Comparison of ENCODE assay signal across 1 cellular context in the genomic region with DNA sequence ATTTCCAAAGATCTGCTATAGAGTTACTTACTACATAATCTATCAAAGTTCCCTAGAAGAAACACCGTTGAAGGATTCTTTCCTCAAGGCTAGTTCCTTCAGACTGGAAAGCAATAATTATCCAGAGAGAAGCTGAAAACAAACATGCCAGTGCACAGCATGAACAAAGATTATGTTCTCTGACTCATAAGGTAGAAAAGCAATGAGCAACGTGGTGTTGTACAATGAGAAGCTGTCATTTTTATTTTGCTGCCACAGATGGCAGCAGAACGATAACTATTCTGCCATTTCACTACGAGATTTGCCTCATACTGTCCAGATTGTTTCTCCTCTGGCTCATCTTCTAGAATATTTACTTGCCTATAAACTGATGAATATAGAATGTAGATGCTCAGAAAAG.
TF ChIP-seq lines count a peak whose summit lies in the region.

No MANE protein-coding gene starts in this region.

TF ChIP-seq in K562, 482 proteins besides CTCF, POLR2A, EP300 and RAD21 (continued from another document):
- TF ChIP-seq, protein P1, sequence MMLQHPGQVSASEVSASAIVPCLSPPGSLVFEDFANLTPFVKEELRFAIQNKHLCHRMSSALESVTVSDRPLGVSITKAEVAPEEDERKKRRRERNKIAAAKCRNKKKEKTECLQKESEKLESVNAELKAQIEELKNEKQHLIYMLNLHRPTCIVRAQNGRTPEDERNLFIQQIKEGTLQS (IDR thresholded peaks at IDR 0.05) = 0 out of 2 replicates have a peak, but pooled peaks have one; percentile 26
- TF ChIP-seq, protein P1 (CRISPR knock-in tag; conservative IDR thresholded peaks at IDR 0.05) = no peak
- peak; percentile 43 for TF ChIP-seq CBFA2T3 (IDR thresholded peaks at IDR 0.05)
- TF ChIP-seq MTA3 (IDR thresholded peaks at IDR 0.05; ENCODE audit: borderline replicate concordance) = no peak
- TF ChIP-seq, protein P2, sequence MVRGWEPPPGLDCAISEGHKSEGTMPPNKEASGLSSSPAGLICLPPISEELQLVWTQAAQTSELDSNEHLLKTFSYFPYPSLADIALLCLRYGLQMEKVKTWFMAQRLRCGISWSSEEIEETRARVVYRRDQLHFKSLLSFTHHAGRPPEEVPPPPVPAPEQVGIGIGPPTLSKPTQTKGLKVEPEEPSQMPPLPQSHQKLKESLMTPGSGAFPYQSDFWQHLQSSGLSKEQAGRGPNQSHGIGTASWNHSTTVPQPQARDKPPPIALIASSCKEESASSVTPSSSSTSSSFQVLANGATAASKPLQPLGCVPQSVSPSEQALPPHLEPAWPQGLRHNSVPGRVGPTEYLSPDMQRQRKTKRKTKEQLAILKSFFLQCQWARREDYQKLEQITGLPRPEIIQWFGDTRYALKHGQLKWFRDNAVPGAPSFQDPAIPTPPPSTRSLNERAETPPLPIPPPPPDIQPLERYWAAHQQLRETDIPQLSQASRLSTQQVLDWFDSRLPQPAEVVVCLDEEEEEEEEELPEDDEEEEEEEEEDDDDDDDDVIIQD (CRISPR knock-in tag; IDR thresholded peaks at IDR 0.05) = no peak
- TF ChIP-seq, protein P3, sequence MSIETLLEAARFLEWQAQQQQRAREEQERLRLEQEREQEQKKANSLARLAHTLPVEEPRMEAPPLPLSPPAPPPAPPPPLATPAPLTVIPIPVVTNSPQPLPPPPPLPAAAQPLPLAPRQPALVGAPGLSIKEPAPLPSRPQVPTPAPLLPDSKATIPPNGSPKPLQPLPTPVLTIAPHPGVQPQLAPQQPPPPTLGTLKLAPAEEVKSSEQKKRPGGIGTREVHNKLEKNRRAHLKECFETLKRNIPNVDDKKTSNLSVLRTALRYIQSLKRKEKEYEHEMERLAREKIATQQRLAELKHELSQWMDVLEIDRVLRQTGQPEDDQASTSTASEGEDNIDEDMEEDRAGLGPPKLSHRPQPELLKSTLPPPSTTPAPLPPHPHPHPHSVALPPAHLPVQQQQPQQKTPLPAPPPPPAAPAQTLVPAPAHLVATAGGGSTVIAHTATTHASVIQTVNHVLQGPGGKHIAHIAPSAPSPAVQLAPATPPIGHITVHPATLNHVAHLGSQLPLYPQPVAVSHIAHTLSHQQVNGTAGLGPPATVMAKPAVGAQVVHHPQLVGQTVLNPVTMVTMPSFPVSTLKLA (conservative IDR thresholded peaks at IDR 0.05) = 0 out of 4 replicates have a peak, but pooled peaks of 1 of the 2 experiments have one; percentile 33
- TF ChIP-seq SMARCB1 (IDR thresholded peaks at IDR 0.05; ENCODE audit: insufficient read length, low read depth) = no peak
- TF ChIP-seq, protein P4, sequence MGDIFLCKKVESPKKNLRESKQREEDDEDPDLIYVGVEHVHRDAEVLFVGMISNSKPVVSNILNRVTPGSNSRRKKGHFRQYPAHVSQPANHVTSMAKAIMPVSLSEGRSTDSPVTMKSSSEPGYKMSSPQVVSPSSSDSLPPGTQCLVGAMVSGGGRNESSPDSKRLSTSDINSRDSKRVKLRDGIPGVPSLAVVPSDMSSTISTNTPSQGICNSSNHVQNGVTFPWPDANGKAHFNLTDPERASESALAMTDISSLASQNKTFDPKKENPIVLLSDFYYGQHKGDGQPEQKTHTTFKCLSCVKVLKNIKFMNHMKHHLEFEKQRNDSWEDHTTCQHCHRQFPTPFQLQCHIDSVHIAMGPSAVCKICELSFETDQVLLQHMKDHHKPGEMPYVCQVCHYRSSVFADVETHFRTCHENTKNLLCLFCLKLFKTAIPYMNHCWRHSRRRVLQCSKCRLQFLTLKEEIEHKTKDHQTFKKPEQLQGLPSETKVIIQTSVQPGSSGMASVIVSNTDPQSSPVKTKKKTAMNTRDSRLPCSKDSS (IDR thresholded peaks at IDR 0.05; ENCODE audit: low read depth, partially characterized antibody) = no peak
- TF ChIP-seq, protein P5, sequence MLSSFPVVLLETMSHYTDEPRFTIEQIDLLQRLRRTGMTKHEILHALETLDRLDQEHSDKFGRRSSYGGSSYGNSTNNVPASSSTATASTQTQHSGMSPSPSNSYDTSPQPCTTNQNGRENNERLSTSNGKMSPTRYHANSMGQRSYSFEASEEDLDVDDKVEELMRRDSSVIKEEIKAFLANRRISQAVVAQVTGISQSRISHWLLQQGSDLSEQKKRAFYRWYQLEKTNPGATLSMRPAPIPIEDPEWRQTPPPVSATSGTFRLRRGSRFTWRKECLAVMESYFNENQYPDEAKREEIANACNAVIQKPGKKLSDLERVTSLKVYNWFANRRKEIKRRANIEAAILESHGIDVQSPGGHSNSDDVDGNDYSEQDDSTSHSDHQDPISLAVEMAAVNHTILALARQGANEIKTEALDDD (IDR thresholded peaks at IDR 0.05) = no peak
- no peak for TF ChIP-seq BCOR (IDR thresholded peaks at IDR 0.05)
- TF ChIP-seq SMARCA4 (IDR thresholded peaks at IDR 0.05) = no peak
- TF ChIP-seq JUND (IDR thresholded peaks at IDR 0.05; ENCODE audit: borderline replicate concordance, low read depth, low read length) = peak; percentile 39; the same call in 1 of the 2 replicates
- no peak for TF ChIP-seq JUND (tag; IDR thresholded peaks at IDR 0.05; ENCODE audit: borderline replicate concordance, low read depth, low read length)
- TF ChIP-seq TCF3 (CRISPR knock-in tag; IDR thresholded peaks at IDR 0.05) = peak; percentile 44; the same call in 1 of the 2 replicates
- no peak for TF ChIP-seq PHB2 (IDR thresholded peaks at IDR 0.05; ENCODE audit: low read depth)
